10 cellular contexts compared by ENCODE assay signal in genomic region chr9:133031130-133031422, GRCh38. TPM values are rescaled to one million over a fixed set of nuclear protein-coding genes. Genes with fewer than 3 reads are reported as not detected.
DNase-seq lines count a peak whose midpoint lies in the region; ATAC-seq and TF ChIP-seq lines count a peak whose summit lies in the region.
"Had no signal": no experiment of that assay in that cellular context is flagged by ENCODE, and none has a peak within 500 bp of the region (broad histone marks: within the 10 kb centered on the region; RNA-seq: fewer than 3 reads in every experiment).

No MANE protein-coding gene starts in this region.

- peaks cover 1% of the 10 kb centered on the region for H3K9me3 Mint-ChIP-seq in neural progenitor cell

- H3K36me3 ChIP-seq in OCI-LY7 (ENCODE audit: insufficient read depth, low read length), result peaks cover 21% of the 10 kb centered on the region; the same call in 1 of the 2 replicates
- H3K36me3 ChIP-seq in endocrine pancreas (ENCODE audit: control insufficient read depth, insufficient read depth, low read length), result no peaks in the 10 kb centered on the region
- H3K36me3 ChIP-seq in neural progenitor cell, result no peaks in the 10 kb centered on the region

- CTCF ChIA-PET in OCI-LY7 (lab: Charles Lee; ENCODE audit: unreplicated experiment), result no interaction called here

- intact Hi-C loops in OCI-LY7 (cut with micrococcal nuclease; ENCODE audit: unreplicated experiment), result no loop called here

- peak overlapping the region; percentile 100 for H3K27ac Mint-ChIP-seq in neural progenitor cell

- TF ChIP-seq CTCF in C4-2B (conservative IDR thresholded peaks at IDR 0.05) (no peak), OCI-LY7 (conservative IDR thresholded peaks at IDR 0.05; ENCODE audit: low read length) (no peak), neural progenitor cell (IDR thresholded peaks at IDR 0.05) (no peak)

- H3K9me3 ChIP-seq in OCI-LY7 (ENCODE audit: low read length) (no peaks in the 10 kb centered on the region), endocrine pancreas (ENCODE audit: control insufficient read depth, low read length) (no peaks in the 10 kb centered on the region), neural progenitor cell (ENCODE audit: low read depth) (no peaks in the 10 kb centered on the region)

- POLR2A ChIA-PET in OCI-LY7 (lab: Charles Lee), result interaction anchor here (0.5 to 1.9 kb wide), 7 partner anchors 9 to 361 kb away, joined by 3 to 7 read pairs (median 4); partner anchors contain the start of genes DDX31 and GTF3C4

- H2AFZ ChIP-seq in OCI-LY7 (ENCODE audit: low read length) (peak overlapping the region; percentile 64), neural progenitor cell (replicated peaks) (peak overlapping the region; percentile 97)

- no peak for ATAC-seq in HG03159 (IDR thresholded peaks at IDR 0.05; ENCODE audit: unreplicated experiment)
- ATAC-seq in GM19328 (IDR thresholded peaks at IDR 0.05; ENCODE audit: unreplicated experiment), result no peak

- H3F3A ChIP-seq in neural progenitor cell (ENCODE audit: low read depth), result no peaks in the 10 kb centered on the region

- peak overlapping the region; percentile 77 for H3K27ac ChIP-seq in C4-2B
- peak overlapping the region; percentile 49 for H3K27ac ChIP-seq in OCI-LY7 (ENCODE audit: low read depth, low read length, poor library complexity, severe bottlenecking)
- no peak overlapping the region for H3K27ac ChIP-seq in neural progenitor cell

- H3K4me2 ChIP-seq in OCI-LY7 (ENCODE audit: low read length) (peak overlapping the region; percentile 84), neural progenitor cell (peak overlapping the region; percentile 87)

- H3K27me3 ChIP-seq in endocrine pancreas (ENCODE audit: control insufficient read depth, insufficient read depth, low read length), result no peaks in the 10 kb centered on the region
- no peaks in the 10 kb centered on the region for H3K27me3 ChIP-seq in neural progenitor cell

- no peaks in the 10 kb centered on the region for H3K9me2 ChIP-seq in OCI-LY7 (ENCODE audit: insufficient read depth, low read length)

- H3K4me3 Mint-ChIP-seq in neural progenitor cell, result peak overlapping the region; percentile 100

- H3K27me3 Mint-ChIP-seq in neural progenitor cell (ENCODE audit: insufficient read depth, low read depth), result peaks cover 3% of the 10 kb centered on the region

- peaks cover 27% of the 10 kb centered on the region for H3K36me3 Mint-ChIP-seq in neural progenitor cell

- peaks cover 25% of the 10 kb centered on the region for H3K4me1 Mint-ChIP-seq in neural progenitor cell

- no TSS peak for BruUV-seq in OCI-LY7 (replicated peaks; lab: Mats Ljungman, UMichigan)

- H3K79me2 ChIP-seq in OCI-LY7 (ENCODE audit: insufficient read depth, low read depth, low read length), result peaks cover 59% of the 10 kb centered on the region
- H3K79me2 ChIP-seq in neural progenitor cell (ENCODE audit: low read depth), result peaks cover 59% of the 10 kb centered on the region

- DNase-seq in OCI-LY7 (ENCODE audit: low spot score) (no peak), neural progenitor cell (ENCODE audit: low spot score) (no peak), NCI-H1105 treated with DMSO at 0.1 percent for 48 hours (lab: John Stamatoyannopoulos, UW) (no peak), amygdala (lab: John Stamatoyannopoulos, UW) (no peak)

- H3K9ac ChIP-seq in endocrine pancreas (ENCODE audit: control insufficient read depth, insufficient read depth, low read length) (peak overlapping the region; percentile 92), neural progenitor cell (peak overlapping the region; percentile 93)

- H3K4me1 ChIP-seq in OCI-LY7 (ENCODE audit: insufficient read depth, low read length, poor library complexity, severe bottlenecking), result peaks cover 33% of the 10 kb centered on the region
- peaks cover 8% of the 10 kb centered on the region for H3K4me1 ChIP-seq in endocrine pancreas (ENCODE audit: control insufficient read depth, insufficient read depth, low read length)
- peaks cover 15% of the 10 kb centered on the region for H3K4me1 ChIP-seq in neural progenitor cell

- H3K4me3 ChIP-seq in OCI-LY7 (ENCODE audit: low read depth, low read length, poor library complexity, severe bottlenecking) (peak overlapping the region; percentile 97), endocrine pancreas (ENCODE audit: control insufficient read depth, insufficient read depth, low read length) (peak overlapping the region; percentile 84), neural progenitor cell (peak overlapping the region; percentile 89)

- H4K20me1 ChIP-seq in OCI-LY7 (ENCODE audit: insufficient read depth, low read length), result peaks cover 12% of the 10 kb centered on the region; the same call in 1 of the 2 replicates
- H4K20me1 ChIP-seq in neural progenitor cell (ENCODE audit: low read depth), result peaks cover 48% of the 10 kb centered on the region

RNA-seq across cellular contexts. Expression of gene GTF3C5, which starts 0.3 kb away (rescaled TPM):
- total RNA-seq in OCI-LY7 (2014; rRNA removed; shearing (Covaris generic)), result 91.9 and 97.0 TPM in 2 replicates
- total RNA-seq in OCI-LY7 (2022) (90.3 and 91.6 TPM in 2 replicates), neural progenitor cell (ENCODE audit: low replicate concordance) (77.9 and 119 TPM in 2 replicates)

RNA-seq across cellular contexts. Expression of gene CEL, which starts 30.7 kb away (rescaled TPM):
- 0.39 and 1.2 TPM in 2 replicates for total RNA-seq in OCI-LY7 (2014; rRNA removed; shearing (Covaris generic))
- total RNA-seq in OCI-LY7 (2022) (1.4 and 1.8 TPM in 2 replicates), neural progenitor cell (ENCODE audit: low replicate concordance) (1.0 and 2.2 TPM in 2 replicates)
- total RNA-seq: SK-MEL-5 had no signal

RNA-seq across cellular contexts. Expression of gene GFI1B, which starts 52.6 kb away (rescaled TPM):
- 0.50 TPM in 1 of 2 replicates, not detected in the other for total RNA-seq in OCI-LY7 (2014; rRNA removed; shearing (Covaris generic))
- 3.3 and 4.9 TPM in 2 replicates for total RNA-seq in OCI-LY7 (2022)
- 0.28 TPM in 1 of 2 replicates, not detected in the other for total RNA-seq in neural progenitor cell (ENCODE audit: low replicate concordance)
- total RNA-seq: pulmonary artery endothelial cell had no signal
